ENCODE assay signal across 1 cellular context in the genomic region with DNA sequence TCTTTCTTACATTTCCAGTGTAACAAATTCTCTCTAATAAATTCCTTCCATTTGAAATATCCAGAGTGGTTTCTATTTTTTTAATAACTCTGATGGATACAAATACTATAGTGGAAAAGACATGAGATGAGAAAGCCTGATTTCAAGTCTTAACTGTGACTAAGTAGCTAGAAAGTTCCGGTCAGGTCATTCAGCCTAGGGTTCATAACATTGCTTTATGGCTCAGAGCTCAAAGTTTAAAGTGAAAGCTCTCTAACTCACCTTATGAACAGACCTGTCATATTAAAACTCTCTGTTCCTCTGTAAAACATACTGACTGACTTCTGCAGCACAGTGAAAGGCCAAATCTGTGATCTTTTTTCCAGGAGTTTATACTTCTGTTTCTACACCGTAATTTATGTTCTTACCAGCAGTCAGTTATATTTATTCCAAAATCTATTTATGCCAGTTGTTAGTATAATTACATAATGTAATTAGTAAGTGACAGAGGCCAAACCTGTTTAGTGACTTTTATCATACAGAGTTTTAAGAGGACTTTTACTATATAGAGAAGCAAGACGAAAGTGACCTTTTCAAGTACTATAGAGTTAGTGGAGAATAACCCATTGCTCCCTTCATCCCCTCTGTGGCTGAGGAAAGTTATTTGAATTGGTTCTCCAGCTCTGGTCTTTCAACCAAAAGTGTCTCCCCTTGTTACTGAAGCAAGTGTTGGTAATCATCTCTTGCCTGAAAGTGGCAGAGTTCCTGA.
TF ChIP-seq lines count a peak whose summit lies in the region.

No MANE protein-coding gene starts in this region.

TF ChIP-seq in GM12878, 131 proteins besides CTCF, POLR2A, EP300 and RAD21 (continued from another document):
- TF ChIP-seq ZZZ3 (IDR thresholded peaks at IDR 0.05; ENCODE audit: control insufficient read depth, insufficient read length, low read depth) (no peak), SPI1 (IDR thresholded peaks at IDR 0.05; ENCODE audit: borderline replicate concordance, insufficient read depth, low read depth, low read length) (peak; percentile 28; the same call in 1 of the 2 replicates)
